8 cellular contexts compared by ENCODE assay signal in the genomic region with DNA sequence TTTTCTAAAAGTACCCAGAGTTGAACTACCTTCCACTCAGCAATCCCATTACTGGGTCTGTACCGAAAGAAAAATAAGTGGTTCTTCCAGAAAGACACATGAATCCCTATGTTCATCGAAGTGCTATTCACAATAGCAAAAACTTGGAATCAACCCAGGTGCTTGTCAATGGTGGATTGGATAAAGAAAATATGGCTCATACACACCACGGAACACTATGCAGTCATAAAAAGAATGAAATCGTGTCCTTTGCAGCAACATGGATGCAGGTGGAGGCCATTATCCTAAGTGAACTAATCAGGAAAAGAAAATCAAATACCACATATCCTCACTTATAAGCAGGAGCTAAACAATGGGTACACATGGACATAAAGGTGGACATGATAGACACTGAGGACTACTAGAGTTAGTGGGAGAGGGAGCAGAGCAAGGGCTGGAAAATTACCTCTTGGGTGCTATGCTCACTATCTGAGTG. TPM values are rescaled to one million over a fixed set of nuclear protein-coding genes. Genes with fewer than 3 reads are reported as not detected.
DNase-seq lines count a peak whose midpoint lies in the region; ATAC-seq, FAIRE-seq and TF ChIP-seq lines count a peak whose summit lies in the region.

No MANE protein-coding gene starts in this region.

- H3K4me3 ChIP-seq in GM12865 (ENCODE audit: low read depth, low read length) = peak overlapping the region; percentile 89
- peak overlapping the region; percentile 59 for H3K4me3 ChIP-seq in NT2/D1 (ENCODE audit: insufficient read length, low read depth)
- H3K4me3 ChIP-seq in endothelial cell of umbilical vein (replicated peaks in 1 of 3; ENCODE audit: insufficient read depth in 1 of 3, low read depth in 1 of 3, low read length in 3 of 3) = peak overlapping the region in 1 of 3 experiments; percentile 8

- TF ChIP-seq POLR2A in endothelial cell of umbilical vein (IDR thresholded peaks at IDR 0.05; ENCODE audit: low read depth, low read length) = no peak

- H2AFZ ChIP-seq in endothelial cell of umbilical vein (ENCODE audit: low read depth, low read length) = no peak overlapping the region

- no peaks in the 10 kb centered on the region for H3K9me3 Mint-ChIP-seq in progenitor cell of endocrine pancreas (ENCODE audit: low read depth)

- H4K20me1 ChIP-seq in endothelial cell of umbilical vein (replicated peaks; ENCODE audit: control insufficient read depth, extremely low read depth, insufficient read depth, low read length) = no peaks in the 10 kb centered on the region

- TF ChIP-seq CTCF in GM12865 (IDR thresholded peaks at IDR 0.05; ENCODE audit: insufficient read depth, low read depth, low read length, missing control alignments) (no peak), endothelial cell of umbilical vein (IDR thresholded peaks at IDR 0.05; ENCODE audit: extremely low read depth in 1 of 2, insufficient read depth in 1 of 2, low read depth in 1 of 2, low read length in 2 of 2) (no peak), progenitor cell of endocrine pancreas (IDR thresholded peaks at IDR 0.05; ENCODE audit: unreplicated experiment) (no peak)

- H3K27me3 ChIP-seq in NT2/D1 (ENCODE audit: insufficient read depth, insufficient read length) (no peaks in the 10 kb centered on the region), endothelial cell of umbilical vein (ENCODE audit: control insufficient read depth in 2 of 2, insufficient read depth in 2 of 2, low read length in 2 of 2) (no peaks in the 10 kb centered on the region)

- FAIRE-seq in endothelial cell of umbilical vein (lab: Jason Lieb, UNC) = no peak

- POLR2A ChIA-PET in endothelial cell of umbilical vein (lab: Charles Lee) = interaction anchor here (1.0 to 1.9 kb wide), 3 partner anchors 32 to 66 kb away, joined by 3 to 8 read pairs (median 3); a partner anchor contains a TSS

- no peaks in the 10 kb centered on the region for H3K36me3 ChIP-seq in NT2/D1 (ENCODE audit: insufficient read depth, insufficient read length, low read length)
- no peaks in the 10 kb centered on the region for H3K36me3 ChIP-seq in endothelial cell of umbilical vein (ENCODE audit: control insufficient read depth in 2 of 2, extremely low read depth in 1 of 2, insufficient read depth in 2 of 2, low read length in 2 of 2)

- ATAC-seq in HG02852 (IDR thresholded peaks at IDR 0.05; ENCODE audit: unreplicated experiment) (no peak), HG03196 (IDR thresholded peaks at IDR 0.05; ENCODE audit: unreplicated experiment) (no peak)

- no peaks in the 10 kb centered on the region for H3K36me3 Mint-ChIP-seq in progenitor cell of endocrine pancreas (ENCODE audit: insufficient read depth)

- intact Hi-C loops in endothelial cell of umbilical vein (cut with micrococcal nuclease) = loop anchor here (1.0 to 5.0 kb wide), 5 partner anchors 39 to 326 kb away; no protein-coding TSS in a partner anchor

- peak overlapping the region; percentile 100 for H3K27ac ChIP-seq in endothelial cell of umbilical vein (ENCODE audit: insufficient read depth, low read depth, low read length)

- CTCF ChIA-PET in endothelial cell of umbilical vein (lab: Charles Lee) = interaction anchor here (1.0 to 2.9 kb wide), 9 partner anchors 31 to 943 kb away, joined by 3 to 10 read pairs (median 5); no protein-coding TSS in a partner anchor

- dilution Hi-C loops in endothelial cell of umbilical vein (cut with MboI; ENCODE audit: extremely low pct_ligation_motif_present, low sequenced_read_pairs) = no loop called here

- BruUV-seq in endothelial cell of umbilical vein (replicated peaks; lab: Mats Ljungman, UMichigan) = TSS peak; percentile 73

- peak overlapping the region; percentile 82 for H3K27ac Mint-ChIP-seq in progenitor cell of endocrine pancreas

- H3K9me3 ChIP-seq in NT2/D1 (ENCODE audit: insufficient read depth, low read length) = no peaks in the 10 kb centered on the region; the same call in 1 of the 2 replicates
- H3K9me3 ChIP-seq in endothelial cell of umbilical vein (replicated peaks; ENCODE audit: control insufficient read depth, insufficient read depth, low read length) = no peaks in the 10 kb centered on the region

- H3K79me2 ChIP-seq in endothelial cell of umbilical vein (ENCODE audit: control insufficient read depth, insufficient read depth, low read length) = no peaks in the 10 kb centered on the region

- H3K4me3 Mint-ChIP-seq in progenitor cell of endocrine pancreas (ENCODE audit: low read depth) = peak overlapping the region; percentile 71

- peaks cover 6% of the 10 kb centered on the region for H3K27me3 Mint-ChIP-seq in progenitor cell of endocrine pancreas

- peak overlapping the region; percentile 88 for H3K4me2 ChIP-seq in endothelial cell of umbilical vein (ENCODE audit: insufficient read depth, low read length)

- H3K9ac ChIP-seq in NT2/D1 (ENCODE audit: insufficient read length, low read depth) = peak overlapping the region; percentile 85
- H3K9ac ChIP-seq in endothelial cell of umbilical vein (replicated peaks; ENCODE audit: extremely low read depth, insufficient read depth, low read length) = peak overlapping the region; percentile 95

- H3K4me1 Mint-ChIP-seq in progenitor cell of endocrine pancreas (ENCODE audit: low read depth) = peaks cover 13% of the 10 kb centered on the region

- no peaks in the 10 kb centered on the region for H3K9me1 ChIP-seq in endothelial cell of umbilical vein (replicated peaks; ENCODE audit: control insufficient read depth, extremely low read depth, insufficient read depth, low read length)

- H3K4me1 ChIP-seq in NT2/D1 (ENCODE audit: insufficient read depth, insufficient read length) = no peaks in the 10 kb centered on the region
- peaks cover 72% of the 10 kb centered on the region for H3K4me1 ChIP-seq in endothelial cell of umbilical vein (ENCODE audit: control insufficient read depth, extremely low read depth, insufficient read depth, low read length)

- DNase-seq in GM12865 (ENCODE audit: low read depth) (no peak), NT2/D1 (ENCODE audit: low read depth, low spot score) (no peak), endothelial cell of umbilical vein (ENCODE audit: low read depth, low spot score) (no peak), progenitor cell of endocrine pancreas (ENCODE audit: low spot score, unreplicated experiment) (no peak), cerebellum (ENCODE audit: low spot score) (no peak)
- no peak for DNase-seq in activated CD8-positive, alpha-beta memory T cell treated with anti-CD3 and anti-CD28 coated beads, Interleukin-2, amount 50 U/mL, for 4 hours

TF ChIP-seq in endothelial cell of umbilical vein, 7 proteins besides CTCF, POLR2A, EP300 and RAD21:
- TF ChIP-seq GATA2 (IDR thresholded peaks at IDR 0.05; ENCODE audit: insufficient read depth, insufficient read length, low read depth, low read length) (no peak), POLR2AphosphoS5 (IDR thresholded peaks at IDR 0.05; ENCODE audit: insufficient read depth, low read depth, low read length) (no peak), MYC (IDR thresholded peaks at IDR 0.05; ENCODE audit: low read depth, low read length) (no peak)

RNA-seq across cellular contexts. Expression of a gene that starts 32.9 kb away (rescaled TPM):
- 81.1 and 88.3 TPM in 2 replicates for total RNA-seq in endothelial cell of umbilical vein
- polyA plus RNA-seq in endothelial cell of umbilical vein = 80.0 and 89.3 TPM in 2 replicates
- polyA plus RNA-seq in endothelial cell of umbilical vein (2011; cell fraction: cytosol; rRNA removed) = 57.8 and 84.1 TPM in 2 replicates
- 130 and 140 TPM in 2 replicates for polyA plus RNA-seq in endothelial cell of umbilical vein (2011; cell fraction: nucleus; rRNA removed)
- 67.6 and 99.1 TPM in 2 replicates for polyA plus RNA-seq in endothelial cell of umbilical vein (2012)
- 50.1 and 61.0 TPM in 2 replicates for polyA minus RNA-seq in endothelial cell of umbilical vein
- polyA minus RNA-seq in endothelial cell of umbilical vein (2011; cell fraction: cytosol; rRNA and poly(A)+ RNA removed) = 12.2 TPM
- polyA minus RNA-seq in endothelial cell of umbilical vein (2011; cell fraction: nucleus; rRNA and poly(A)+ RNA removed) = 92.9 and 191 TPM in 2 replicates
- total RNA-seq in progenitor cell of endocrine pancreas = 93.8 and 107 TPM in 2 replicates
- total RNA-seq in cerebellum = 51.2 TPM
